In the genomic region with DNA sequence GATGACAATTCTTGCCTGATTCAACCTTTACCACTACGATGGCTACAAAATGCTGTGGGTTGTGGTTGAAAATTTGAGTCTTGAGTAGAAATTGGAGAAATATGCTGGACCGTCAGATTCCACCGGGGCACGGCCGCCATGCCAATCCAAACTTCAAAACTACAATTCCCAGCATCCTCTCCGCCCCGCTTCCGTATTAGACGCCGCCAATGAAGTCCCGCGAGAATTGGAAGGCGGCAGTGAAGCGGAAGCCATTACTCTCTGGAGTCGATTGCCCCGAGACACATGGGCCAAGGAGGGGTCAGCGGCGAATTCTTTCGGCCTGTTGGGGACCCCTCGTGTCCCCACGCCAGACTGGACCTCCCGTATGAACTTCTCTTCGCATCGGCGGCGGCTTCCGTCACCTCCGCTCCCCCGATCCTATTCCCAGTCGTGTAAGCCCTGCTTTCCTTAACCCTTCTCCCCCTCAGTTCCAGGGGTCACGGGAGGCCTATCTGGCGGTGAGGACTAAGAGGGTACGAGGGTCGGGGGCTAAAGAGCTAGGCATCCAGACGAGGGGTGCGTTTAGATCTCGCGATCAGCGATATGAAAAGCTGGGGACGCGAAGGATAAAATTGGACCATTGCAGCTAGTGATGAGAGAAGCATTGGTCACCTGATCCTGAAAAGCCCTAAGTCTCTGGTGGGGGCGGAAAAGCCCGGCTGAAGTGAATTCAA, we compare ENCODE assay signal across 1 cellular context.
A peak's percentile ranks its signal among the peaks of the same experiment; 100 is the strongest.
TF ChIP-seq lines count a peak whose summit lies in the region.

A gene (plus strand): TSS at position 239 of the 716 bp plus-strand sequence. CDS start 15,620 bp downstream, outside the sequence.

TF ChIP-seq in HepG2, 621 proteins besides CTCF, POLR2A, EP300 and RAD21 (continued from another document and continues in another):
- TF ChIP-seq, protein P1, sequence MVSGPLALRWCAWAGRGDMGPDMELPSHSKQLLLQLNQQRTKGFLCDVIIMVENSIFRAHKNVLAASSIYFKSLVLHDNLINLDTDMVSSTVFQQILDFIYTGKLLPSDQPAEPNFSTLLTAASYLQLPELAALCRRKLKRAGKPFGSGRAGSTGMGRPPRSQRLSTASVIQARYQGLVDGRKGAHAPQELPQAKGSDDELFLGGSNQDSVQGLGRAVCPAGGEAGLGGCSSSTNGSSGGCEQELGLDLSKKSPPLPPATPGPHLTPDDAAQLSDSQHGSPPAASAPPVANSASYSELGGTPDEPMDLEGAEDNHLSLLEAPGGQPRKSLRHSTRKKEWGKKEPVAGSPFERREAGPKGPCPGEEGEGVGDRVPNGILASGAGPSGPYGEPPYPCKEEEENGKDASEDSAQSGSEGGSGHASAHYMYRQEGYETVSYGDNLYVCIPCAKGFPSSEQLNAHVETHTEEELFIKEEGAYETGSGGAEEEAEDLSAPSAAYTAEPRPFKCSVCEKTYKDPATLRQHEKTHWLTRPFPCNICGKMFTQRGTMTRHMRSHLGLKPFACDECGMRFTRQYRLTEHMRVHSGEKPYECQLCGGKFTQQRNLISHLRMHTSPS (CRISPR knock-in tag; IDR thresholded peaks at IDR 0.05; ENCODE audit: low read depth), result no peak
- TF ChIP-seq ZSCAN29 (CRISPR knock-in tag; conservative IDR thresholded peaks at IDR 0.05) (no peak), REL (CRISPR knock-in tag; conservative IDR thresholded peaks at IDR 0.05) (no peak), ZNF350 (CRISPR knock-in tag; IDR thresholded peaks at IDR 0.05; ENCODE audit: borderline replicate concordance, low read depth) (peak; percentile 90; the same call in 1 of the 2 replicates), MLLT10 (CRISPR knock-in tag; IDR thresholded peaks at IDR 0.05) (no peak), NFATC3 (CRISPR knock-in tag; IDR thresholded peaks at IDR 0.05) (no peak), PCBP2 (optimal IDR thresholded peaks at IDR 0.05; ENCODE audit: low read depth, low read length, poor library complexity, severe bottlenecking) (no peak), RFXAP (CRISPR knock-in tag; IDR thresholded peaks at IDR 0.05; ENCODE audit: borderline replicate concordance) (no peak; the same call in 1 of the 2 replicates), HNRNPK (IDR thresholded peaks at IDR 0.05; ENCODE audit: low read depth, low read length, poor library complexity, severe bottlenecking) (no peak), ZNF761 (CRISPR knock-in tag; conservative IDR thresholded peaks at IDR 0.05) (no peak), NFE2L2 (IDR thresholded peaks at IDR 0.05; ENCODE audit: low read length) (no peak), KLF15 (CRISPR knock-in tag; IDR thresholded peaks at IDR 0.05; ENCODE audit: borderline replicate concordance) (no peak), MIER2 (CRISPR knock-in tag; IDR thresholded peaks at IDR 0.05) (no peak), GLI4 (CRISPR knock-in tag; IDR thresholded peaks at IDR 0.05; ENCODE audit: borderline replicate concordance) (peak; percentile 97), ZNF260 (CRISPR knock-in tag; IDR thresholded peaks at IDR 0.05; ENCODE audit: borderline replicate concordance, low read depth) (no peak), ZNF724P (CRISPR knock-in tag; IDR thresholded peaks at IDR 0.05; ENCODE audit: borderline replicate concordance) (no peak), SNAPC2 (CRISPR knock-in tag; IDR thresholded peaks at IDR 0.05) (no peak), SRSF4 (IDR thresholded peaks at IDR 0.05; ENCODE audit: low read depth, low read length, poor library complexity, severe bottlenecking) (no peak), CREM (IDR thresholded peaks at IDR 0.05) (peak; percentile 92), CREM (CRISPR knock-in tag; IDR thresholded peaks at IDR 0.05) (no peak), ZNF274 (CRISPR knock-in tag; IDR thresholded peaks at IDR 0.05) (peak; percentile 67; the same call in 1 of the 2 replicates), EED (CRISPR knock-in tag; IDR thresholded peaks at IDR 0.05) (peak; percentile 1; the same call in 1 of the 2 replicates), ZNF329 (CRISPR knock-in tag; IDR thresholded peaks at IDR 0.05; ENCODE audit: low read depth) (no peak), HNRNPL (IDR thresholded peaks at IDR 0.05; ENCODE audit: low read depth, low read length) (no peak), ARNT (IDR thresholded peaks at IDR 0.05) (no peak), RELA (CRISPR knock-in tag; IDR thresholded peaks at IDR 0.05) (no peak), ATM (IDR thresholded peaks at IDR 0.05; ENCODE audit: borderline replicate concordance) (no peak), HMGA1 (CRISPR knock-in tag; conservative IDR thresholded peaks at IDR 0.05) (no peak), ELF1 (CRISPR knock-in tag; IDR thresholded peaks at IDR 0.05) (peak; percentile 100), CENPT (CRISPR knock-in tag; IDR thresholded peaks at IDR 0.05; ENCODE audit: low read depth) (peak; percentile 46; the same call in 1 of the 2 replicates), ZNF790 (CRISPR knock-in tag; IDR thresholded peaks at IDR 0.05; ENCODE audit: borderline replicate concordance) (no peak), PTBP1 (IDR thresholded peaks at IDR 0.05; ENCODE audit: low read depth, low read length, poor library complexity, severe bottlenecking) (no peak), REXO4 (CRISPR knock-in tag; IDR thresholded peaks at IDR 0.05; ENCODE audit: borderline replicate concordance) (no peak), ZNF367 (CRISPR knock-in tag; IDR thresholded peaks at IDR 0.05; ENCODE audit: borderline replicate concordance) (no peak), ZNF138 (CRISPR knock-in tag; IDR thresholded peaks at IDR 0.05; ENCODE audit: low read depth) (no peak), ZFAT (CRISPR knock-in tag; conservative IDR thresholded peaks at IDR 0.05) (no peak), SP4 (CRISPR knock-in tag; IDR thresholded peaks at IDR 0.05) (no peak), ZNF136 (CRISPR knock-in tag; IDR thresholded peaks at IDR 0.05; ENCODE audit: low read depth) (no peak), ZNF891 (CRISPR knock-in tag; IDR thresholded peaks at IDR 0.05) (0 out of 2 replicates have a peak, but pooled peaks have one; percentile 53), EHMT2 (IDR thresholded peaks at IDR 0.05; ENCODE audit: borderline replicate concordance, low read depth, low read length) (0 out of 2 replicates have a peak, but pooled peaks have one; percentile 31)
- TF ChIP-seq, protein P2, sequence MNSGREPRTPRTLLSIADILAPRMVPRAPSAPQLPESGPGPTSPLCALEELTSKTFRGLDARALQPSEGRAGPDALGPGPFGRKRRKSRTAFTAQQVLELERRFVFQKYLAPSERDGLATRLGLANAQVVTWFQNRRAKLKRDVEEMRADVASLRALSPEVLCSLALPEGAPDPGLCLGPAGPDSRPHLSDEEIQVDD (CRISPR knock-in tag; IDR thresholded peaks at IDR 0.05; ENCODE audit: borderline replicate concordance), result no peak
- TF ChIP-seq, protein P3, sequence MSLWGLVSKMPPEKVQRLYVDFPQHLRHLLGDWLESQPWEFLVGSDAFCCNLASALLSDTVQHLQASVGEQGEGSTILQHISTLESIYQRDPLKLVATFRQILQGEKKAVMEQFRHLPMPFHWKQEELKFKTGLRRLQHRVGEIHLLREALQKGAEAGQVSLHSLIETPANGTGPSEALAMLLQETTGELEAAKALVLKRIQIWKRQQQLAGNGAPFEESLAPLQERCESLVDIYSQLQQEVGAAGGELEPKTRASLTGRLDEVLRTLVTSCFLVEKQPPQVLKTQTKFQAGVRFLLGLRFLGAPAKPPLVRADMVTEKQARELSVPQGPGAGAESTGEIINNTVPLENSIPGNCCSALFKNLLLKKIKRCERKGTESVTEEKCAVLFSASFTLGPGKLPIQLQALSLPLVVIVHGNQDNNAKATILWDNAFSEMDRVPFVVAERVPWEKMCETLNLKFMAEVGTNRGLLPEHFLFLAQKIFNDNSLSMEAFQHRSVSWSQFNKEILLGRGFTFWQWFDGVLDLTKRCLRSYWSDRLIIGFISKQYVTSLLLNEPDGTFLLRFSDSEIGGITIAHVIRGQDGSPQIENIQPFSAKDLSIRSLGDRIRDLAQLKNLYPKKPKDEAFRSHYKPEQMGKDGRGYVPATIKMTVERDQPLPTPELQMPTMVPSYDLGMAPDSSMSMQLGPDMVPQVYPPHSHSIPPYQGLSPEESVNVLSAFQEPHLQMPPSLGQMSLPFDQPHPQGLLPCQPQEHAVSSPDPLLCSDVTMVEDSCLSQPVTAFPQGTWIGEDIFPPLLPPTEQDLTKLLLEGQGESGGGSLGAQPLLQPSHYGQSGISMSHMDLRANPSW (CRISPR knock-in tag; IDR thresholded peaks at IDR 0.05; ENCODE audit: borderline replicate concordance), result 0 out of 2 replicates have a peak, but pooled peaks have one; percentile 57
- TF ChIP-seq, protein P4, sequence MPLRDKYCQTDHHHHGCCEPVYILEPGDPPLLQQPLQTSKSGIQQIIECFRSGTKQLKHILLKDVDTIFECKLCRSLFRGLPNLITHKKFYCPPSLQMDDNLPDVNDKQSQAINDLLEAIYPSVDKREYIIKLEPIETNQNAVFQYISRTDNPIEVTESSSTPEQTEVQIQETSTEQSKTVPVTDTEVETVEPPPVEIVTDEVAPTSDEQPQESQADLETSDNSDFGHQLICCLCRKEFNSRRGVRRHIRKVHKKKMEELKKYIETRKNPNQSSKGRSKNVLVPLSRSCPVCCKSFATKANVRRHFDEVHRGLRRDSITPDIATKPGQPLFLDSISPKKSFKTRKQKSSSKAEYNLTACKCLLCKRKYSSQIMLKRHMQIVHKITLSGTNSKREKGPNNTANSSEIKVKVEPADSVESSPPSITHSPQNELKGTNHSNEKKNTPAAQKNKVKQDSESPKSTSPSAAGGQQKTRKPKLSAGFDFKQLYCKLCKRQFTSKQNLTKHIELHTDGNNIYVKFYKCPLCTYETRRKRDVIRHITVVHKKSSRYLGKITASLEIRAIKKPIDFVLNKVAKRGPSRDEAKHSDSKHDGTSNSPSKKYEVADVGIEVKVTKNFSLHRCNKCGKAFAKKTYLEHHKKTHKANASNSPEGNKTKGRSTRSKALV (CRISPR knock-in tag; IDR thresholded peaks at IDR 0.05), result no peak
- TF ChIP-seq, protein P5, sequence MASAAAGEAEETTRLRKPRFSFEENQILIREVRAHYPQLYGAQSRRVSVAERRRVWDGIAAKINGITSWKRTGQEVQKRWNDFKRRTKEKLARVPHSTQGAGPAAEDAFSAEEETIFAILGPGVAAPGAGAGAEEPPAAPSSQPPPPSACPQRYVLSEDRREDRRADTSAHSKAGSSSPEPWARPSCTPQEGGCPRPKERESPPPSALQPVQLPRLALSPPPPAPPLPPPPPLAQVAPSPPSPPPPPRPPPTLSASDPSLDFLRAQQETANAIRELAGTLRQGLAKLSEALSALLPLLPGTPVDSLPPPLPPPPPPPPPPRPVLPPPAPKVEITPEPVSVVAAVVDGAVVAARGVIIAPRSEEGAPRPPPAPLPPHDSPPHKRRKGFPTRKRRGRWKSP (CRISPR knock-in tag; IDR thresholded peaks at IDR 0.05), result 0 out of 2 replicates have a peak, but pooled peaks have one; percentile 62
- TF ChIP-seq, protein P6, sequence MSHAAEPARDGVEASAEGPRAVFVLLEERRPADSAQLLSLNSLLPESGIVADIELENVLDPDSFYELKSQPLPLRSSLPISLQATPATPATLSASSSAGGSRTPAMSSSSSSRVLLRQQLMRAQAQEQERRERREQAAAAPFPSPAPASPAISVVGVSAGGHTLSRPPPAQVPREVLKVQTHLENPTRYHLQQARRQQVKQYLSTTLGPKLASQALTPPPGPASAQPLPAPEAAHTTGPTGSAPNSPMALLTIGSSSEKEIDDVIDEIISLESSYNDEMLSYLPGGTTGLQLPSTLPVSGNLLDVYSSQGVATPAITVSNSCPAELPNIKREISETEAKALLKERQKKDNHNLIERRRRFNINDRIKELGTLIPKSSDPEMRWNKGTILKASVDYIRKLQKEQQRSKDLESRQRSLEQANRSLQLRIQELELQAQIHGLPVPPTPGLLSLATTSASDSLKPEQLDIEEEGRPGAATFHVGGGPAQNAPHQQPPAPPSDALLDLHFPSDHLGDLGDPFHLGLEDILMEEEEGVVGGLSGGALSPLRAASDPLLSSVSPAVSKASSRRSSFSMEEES (CRISPR knock-in tag; IDR thresholded peaks at IDR 0.05), result no peak
- TF ChIP-seq, protein P7, sequence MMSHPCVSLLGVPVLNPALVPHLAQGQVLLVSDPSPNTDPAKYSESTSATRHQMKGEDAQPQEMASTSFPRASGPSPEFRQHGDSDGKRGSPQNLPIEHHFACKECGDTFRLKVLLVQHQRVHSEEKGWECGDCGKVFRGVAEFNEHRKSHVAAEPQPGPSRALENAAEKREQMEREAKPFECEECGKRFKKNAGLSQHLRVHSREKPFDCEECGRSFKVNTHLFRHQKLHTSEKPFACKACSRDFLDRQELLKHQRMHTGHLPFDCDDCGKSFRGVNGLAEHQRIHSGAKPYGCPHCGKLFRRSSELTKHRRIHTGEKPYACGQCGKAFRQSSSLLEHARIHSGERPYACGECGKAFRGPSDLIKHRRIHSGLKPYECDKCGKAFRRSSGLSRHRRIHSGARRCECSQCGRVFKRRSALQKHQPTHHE (CRISPR knock-in tag; IDR thresholded peaks at IDR 0.05; ENCODE audit: borderline replicate concordance), result peak; percentile 63; the same call in 1 of the 2 replicates
- TF ChIP-seq, protein P8, sequence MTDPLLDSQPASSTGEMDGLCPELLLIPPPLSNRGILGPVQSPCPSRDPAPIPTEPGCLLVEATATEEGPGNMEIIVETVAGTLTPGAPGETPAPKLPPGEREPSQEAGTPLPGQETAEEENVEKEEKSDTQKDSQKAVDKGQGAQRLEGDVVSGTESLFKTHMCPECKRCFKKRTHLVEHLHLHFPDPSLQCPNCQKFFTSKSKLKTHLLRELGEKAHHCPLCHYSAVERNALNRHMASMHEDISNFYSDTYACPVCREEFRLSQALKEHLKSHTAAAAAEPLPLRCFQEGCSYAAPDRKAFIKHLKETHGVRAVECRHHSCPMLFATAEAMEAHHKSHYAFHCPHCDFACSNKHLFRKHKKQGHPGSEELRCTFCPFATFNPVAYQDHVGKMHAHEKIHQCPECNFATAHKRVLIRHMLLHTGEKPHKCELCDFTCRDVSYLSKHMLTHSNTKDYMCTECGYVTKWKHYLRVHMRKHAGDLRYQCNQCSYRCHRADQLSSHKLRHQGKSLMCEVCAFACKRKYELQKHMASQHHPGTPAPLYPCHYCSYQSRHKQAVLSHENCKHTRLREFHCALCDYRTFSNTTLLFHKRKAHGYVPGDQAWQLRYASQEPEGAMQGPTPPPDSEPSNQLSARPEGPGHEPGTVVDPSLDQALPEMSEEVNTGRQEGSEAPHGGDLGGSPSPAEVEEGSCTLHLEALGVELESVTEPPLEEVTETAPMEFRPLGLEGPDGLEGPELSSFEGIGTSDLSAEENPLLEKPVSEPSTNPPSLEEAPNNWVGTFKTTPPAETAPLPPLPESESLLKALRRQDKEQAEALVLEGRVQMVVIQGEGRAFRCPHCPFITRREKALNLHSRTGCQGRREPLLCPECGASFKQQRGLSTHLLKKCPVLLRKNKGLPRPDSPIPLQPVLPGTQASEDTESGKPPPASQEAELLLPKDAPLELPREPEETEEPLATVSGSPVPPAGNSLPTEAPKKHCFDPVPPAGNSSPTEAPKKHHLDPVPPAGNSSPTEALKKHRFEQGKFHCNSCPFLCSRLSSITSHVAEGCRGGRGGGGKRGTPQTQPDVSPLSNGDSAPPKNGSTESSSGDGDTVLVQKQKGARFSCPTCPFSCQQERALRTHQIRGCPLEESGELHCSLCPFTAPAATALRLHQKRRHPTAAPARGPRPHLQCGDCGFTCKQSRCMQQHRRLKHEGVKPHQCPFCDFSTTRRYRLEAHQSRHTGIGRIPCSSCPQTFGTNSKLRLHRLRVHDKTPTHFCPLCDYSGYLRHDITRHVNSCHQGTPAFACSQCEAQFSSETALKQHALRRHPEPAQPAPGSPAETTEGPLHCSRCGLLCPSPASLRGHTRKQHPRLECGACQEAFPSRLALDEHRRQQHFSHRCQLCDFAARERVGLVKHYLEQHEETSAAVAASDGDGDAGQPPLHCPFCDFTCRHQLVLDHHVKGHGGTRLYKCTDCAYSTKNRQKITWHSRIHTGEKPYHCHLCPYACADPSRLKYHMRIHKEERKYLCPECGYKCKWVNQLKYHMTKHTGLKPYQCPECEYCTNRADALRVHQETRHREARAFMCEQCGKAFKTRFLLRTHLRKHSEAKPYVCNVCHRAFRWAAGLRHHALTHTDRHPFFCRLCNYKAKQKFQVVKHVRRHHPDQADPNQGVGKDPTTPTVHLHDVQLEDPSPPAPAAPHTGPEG (CRISPR knock-in tag; IDR thresholded peaks at IDR 0.05), result no peak; the same call in 1 of the 2 replicates
